8 cellular contexts compared by ENCODE assay signal in the genomic region with DNA sequence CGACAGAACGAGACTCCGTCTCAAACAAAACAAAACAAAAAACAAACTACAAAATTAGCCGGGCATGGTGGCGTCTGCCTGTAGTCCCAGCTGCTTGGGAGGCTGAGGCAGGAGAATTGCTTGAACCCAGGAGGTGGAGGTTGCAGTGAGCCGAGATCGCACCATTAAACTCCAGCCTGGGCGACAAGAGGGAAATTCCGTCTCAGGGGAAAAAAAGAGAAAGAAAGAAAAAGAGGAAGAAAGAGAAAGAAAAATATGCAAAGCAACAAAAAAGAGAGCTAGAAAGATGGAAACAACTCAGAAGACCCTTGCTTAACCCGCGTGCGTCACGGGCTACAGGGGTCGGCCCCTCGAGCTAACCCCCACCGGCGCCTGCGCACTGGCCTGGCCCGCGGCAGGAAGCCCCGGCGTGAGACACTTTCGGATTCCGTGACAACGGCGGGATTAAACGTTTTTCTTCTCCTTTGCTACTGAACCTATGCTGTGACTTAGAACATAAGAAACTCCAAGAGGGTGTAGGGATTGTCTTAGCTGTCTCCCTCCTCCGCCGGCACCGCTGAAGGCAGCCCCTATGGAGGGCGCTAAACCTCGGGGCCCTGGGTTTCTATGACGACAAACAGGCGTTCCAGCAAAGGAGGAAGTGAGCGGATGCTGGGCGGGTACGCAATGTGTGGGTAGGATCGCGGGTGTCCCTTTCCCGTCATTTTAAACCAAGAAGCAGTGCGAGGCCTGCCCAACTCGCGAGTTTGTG. TPM values are rescaled to one million over a fixed set of nuclear protein-coding genes. Genes with fewer than 3 reads are reported as not detected.
A peak's percentile ranks its signal among the peaks of the same experiment; 100 is the strongest.
DNase-seq lines count a peak whose midpoint lies in the region; ATAC-seq, FAIRE-seq and TF ChIP-seq lines count a peak whose summit lies in the region.

A gene with protein sequence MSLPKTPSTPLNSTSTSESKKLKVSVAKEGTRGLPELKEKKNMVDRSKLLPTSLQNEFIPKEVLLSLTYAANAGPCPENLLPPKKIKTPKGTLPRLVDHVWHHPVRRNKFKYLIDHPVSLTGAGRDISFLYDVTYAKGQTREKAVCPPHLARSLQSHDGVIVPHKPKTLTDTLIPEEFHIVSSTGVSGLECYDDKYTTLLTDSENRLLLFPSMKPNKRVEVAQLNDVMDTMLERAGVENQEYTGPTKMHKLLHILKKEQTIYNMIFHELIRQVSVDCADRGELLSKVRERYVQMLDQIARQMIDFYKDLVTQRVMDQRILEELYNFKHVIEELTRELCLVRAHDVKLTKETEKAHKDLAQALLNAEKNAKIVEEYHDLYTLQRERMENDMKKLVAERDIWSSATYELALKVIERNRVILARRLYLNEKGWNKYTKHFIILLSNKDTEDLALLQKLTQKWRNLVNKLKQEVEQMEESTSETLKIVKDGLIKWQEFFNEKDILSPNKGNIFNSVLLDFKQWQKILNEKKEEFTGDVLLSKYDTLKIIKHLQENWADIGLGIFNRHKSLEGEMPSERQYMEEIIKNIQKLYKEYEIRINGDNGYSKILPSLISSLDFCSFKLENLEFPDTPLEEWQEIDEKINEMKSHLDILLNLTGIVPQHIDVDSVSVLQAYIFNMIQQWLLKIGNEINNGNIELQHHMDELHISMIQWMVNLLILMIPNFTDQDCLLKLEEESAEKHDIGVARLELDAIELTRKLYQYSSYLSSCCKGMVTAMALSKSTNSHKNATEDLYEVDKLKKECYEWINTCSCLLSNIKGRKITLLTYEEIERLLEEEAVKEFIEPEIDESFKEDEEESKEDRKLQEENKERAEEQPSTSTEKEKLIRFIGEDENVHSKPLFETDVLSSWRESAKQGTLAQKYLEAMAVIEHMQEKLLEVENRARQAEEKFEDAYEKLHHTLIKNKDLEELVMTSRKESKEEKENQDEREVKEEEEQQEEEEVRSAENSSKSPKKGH (plus strand): TSS at position 630 of the 751 bp plus-strand sequence. CDS start 539 bp downstream, outside the sequence.

- H3K4me1 ChIP-seq in H1 (replicated peaks in 1 of 4; ENCODE audit: control insufficient read depth in 3 of 4, insufficient read depth in 4 of 4, low read length in 3 of 4) (no peaks in the 10 kb centered on the region), mesendoderm (ENCODE audit: control insufficient read depth, low read depth, low read length) (no peaks in the 10 kb centered on the region)

- TF ChIP-seq EP300 in H1 (IDR thresholded peaks at IDR 0.05; ENCODE audit: borderline replicate concordance in 1 of 2, low read depth in 2 of 2, low read length in 2 of 2) = no peak

- TF ChIP-seq RAD21 in H1 (IDR thresholded peaks at IDR 0.05 in 1 of 2, conservative IDR thresholded peaks at IDR 0.05 in 1 of 2; ENCODE audit: low read depth in 2 of 2, low read length in 2 of 2) = no peak; a peak in 1 of 4 replicates

- H3K36me3 ChIP-seq in H1 (ENCODE audit: control insufficient read depth in 2 of 4, insufficient read depth in 4 of 4, low read length in 3 of 4) = no peaks in the 10 kb centered on the region
- no peaks in the 10 kb centered on the region for H3K36me3 ChIP-seq in mesendoderm (ENCODE audit: control insufficient read depth, insufficient read depth, low read length)

- H2BK12ac ChIP-seq in H1 (ENCODE audit: low read depth, low read length) = peak within 1 kb of the TSS; percentile 68; the same call in 1 of the 2 replicates

- H3K9me3 ChIP-seq in H1 (ENCODE audit: insufficient read depth in 2 of 2, low read depth in 1 of 2, low read length in 1 of 2) = no peaks in the 10 kb centered on the region

- H3K79me2 ChIP-seq in H1 (ENCODE audit: control insufficient read depth in 1 of 2, insufficient read depth in 2 of 2, low read length in 2 of 2) (no peaks in the 10 kb centered on the region), mesendoderm (ENCODE audit: control insufficient read depth, insufficient read depth, low read length) (no peaks in the 10 kb centered on the region)

- H2AK5ac ChIP-seq in H1 (ENCODE audit: low read depth, low read length) = no peak within 1 kb of the TSS
- H2AK5ac ChIP-seq in mesendoderm (ENCODE audit: low read length) = no peak within 1 kb of the TSS

- peak in 1 of 2 experiments; percentile 51; a peak in 1 of 3 replicates for TF ChIP-seq POLR2A in H1 (IDR thresholded peaks at IDR 0.05; ENCODE audit: control extremely low read depth in 1 of 2, low read depth in 2 of 2, low read length in 2 of 2)

- H2AFZ ChIP-seq in H1 (ENCODE audit: low read length) = peak within 1 kb of the TSS; percentile 96

- H3K79me1 ChIP-seq in H1 (ENCODE audit: low read depth, low read length) = no peaks in the 10 kb centered on the region
- H3K79me1 ChIP-seq in mesendoderm (ENCODE audit: low read length) = no peaks in the 10 kb centered on the region

- H2BK15ac ChIP-seq in H1 (ENCODE audit: low read length) = peak within 1 kb of the TSS; percentile 40; the same call in 1 of the 2 replicates
- H2BK15ac ChIP-seq in mesendoderm (replicated peaks; ENCODE audit: low read depth) = no peak within 1 kb of the TSS

- H2BK20ac ChIP-seq in H1 (ENCODE audit: low read length) = no peak within 1 kb of the TSS

- TF ChIP-seq CTCF in H1 (IDR thresholded peaks at IDR 0.05; ENCODE audit: control extremely low read depth in 1 of 3, insufficient read depth in 1 of 3, low read depth in 1 of 3, low read length in 3 of 3) = peak in 1 of 3 experiments; percentile 7; a peak in 1 of 4 replicates

- H3K14ac ChIP-seq in H1 (ENCODE audit: insufficient read length) = no peak within 1 kb of the TSS

- no peaks in the 10 kb centered on the region for H4K20me1 ChIP-seq in H1 (replicated peaks in 1 of 2; ENCODE audit: control insufficient read depth in 1 of 2, insufficient read depth in 2 of 2, low read length in 2 of 2)

- H4K5ac ChIP-seq in H1 (ENCODE audit: insufficient read length, low read depth, low read length) = peak within 1 kb of the TSS; percentile 75
- no peak within 1 kb of the TSS for H4K5ac ChIP-seq in mesendoderm (ENCODE audit: low read length)

- H3K4me3 ChIP-seq in H1 (ENCODE audit: extremely low read depth in 1 of 4, insufficient read depth in 2 of 4, low read depth in 3 of 4, low read length in 4 of 4) = peak within 1 kb of the TSS; percentile 83 to 91 (median 87)
- H3K4me3 ChIP-seq in mesendoderm (ENCODE audit: low read length) = peak within 1 kb of the TSS; percentile 93

- H3K18ac ChIP-seq in H1 (ENCODE audit: extremely low read depth, low read length) (peak within 1 kb of the TSS; percentile 53), mesendoderm (ENCODE audit: low read length) (no peak within 1 kb of the TSS)

- no peaks in the 10 kb centered on the region; the same call in 1 of the 2 replicates for H3K23me2 ChIP-seq in H1 (ENCODE audit: low read depth, low read length)

- H3K27ac ChIP-seq in H1 (ENCODE audit: low read depth, low read length) = peak within 1 kb of the TSS; percentile 86
- peak within 1 kb of the TSS; percentile 53 for H3K27ac ChIP-seq in mesendoderm (ENCODE audit: low read depth, low read length)

- H3K4me2 ChIP-seq in H1 (ENCODE audit: insufficient read depth in 1 of 2, low read depth in 2 of 2, low read length in 2 of 2) (peak within 1 kb of the TSS; percentile 71 to 76), mesendoderm (ENCODE audit: low read length) (peak within 1 kb of the TSS; percentile 70)

- CTCF ChIA-PET in H1 (lab: Charles Lee; ENCODE audit: partially characterized antibody) = interaction anchor here (0.6 to 5.8 kb wide), 5 partner anchors 12 to 313 kb away, joined by 3 to 34 read pairs (median 4); a partner anchor contains a TSS

- POLR2A ChIA-PET in H1 (lab: Charles Lee; ENCODE audit: partially characterized antibody) = interaction anchor here (0.5 to 1.2 kb wide), 2 partner anchors 15 to 255 kb away, joined by 3 read pairs; no protein-coding TSS in a partner anchor

- no peak within 1 kb of the TSS for H4K91ac ChIP-seq in H1 (replicated peaks; ENCODE audit: insufficient read length, low read length)

- H4K8ac ChIP-seq in H1 (ENCODE audit: extremely low read depth, insufficient read depth, low read length) = peak within 1 kb of the TSS; percentile 58; the same call in 1 of the 2 replicates
- no peak within 1 kb of the TSS for H4K8ac ChIP-seq in mesendoderm (ENCODE audit: low read depth, low read length)

- H3K27me3 ChIP-seq in H1 (replicated peaks in 1 of 4; ENCODE audit: control insufficient read depth in 3 of 4, extremely low read depth in 1 of 4, insufficient read depth in 3 of 4, low read length in 3 of 4) (no peaks in the 10 kb centered on the region), mesendoderm (ENCODE audit: insufficient read depth, low read length, poor library complexity) (no peaks in the 10 kb centered on the region)

- no peak within 1 kb of the TSS for H2BK120ac ChIP-seq in H1 (replicated peaks; ENCODE audit: low read depth, low read length)
- H2BK120ac ChIP-seq in mesendoderm (ENCODE audit: low read depth, low read length) = peak within 1 kb of the TSS; percentile 35

- no peak for FAIRE-seq in H1 (lab: Jason Lieb, UNC)

- 15% methylated on average over 42 of the region's 43 CpGs; no CpG with 5 or more reads in 1 of the 2 experiments for WGBS in H1 (ENCODE audit: extremely low coverage in 1 of 2, insufficient coverage in 1 of 2, insufficient read length in 1 of 2, insufficient replicate concordance in 2 of 2, low coverage in 1 of 2, low lambda C conversion rate in 2 of 2, missing lambda C conversion rate in 1 of 2), 2 experiments
- WGBS in mesendoderm (ENCODE audit: extremely low coverage, insufficient coverage, low lambda C conversion rate) = no CpG with 5 or more reads among the region's 43 CpGs

- peak; percentile 88 for DNase-seq in COLO668 (lab: John Stamatoyannopoulos, UW; ENCODE audit: unreplicated experiment)
- peak; percentile 45 for DNase-seq in HS-27A (ENCODE audit: low read depth)
- peak; percentile 84 for DNase-seq in NK-92 treated with Interleukin-12 subunit alpha and Interleukin-12 subunit beta, amount 100 ng/mL, for 24 hours (lab: John Stamatoyannopoulos, UW)
- DNase-seq in activated CD8-positive, alpha-beta memory T cell treated with anti-CD3 and anti-CD28 coated beads for 4 hours (ENCODE audit: low read depth in 2 of 2) = peak; percentile 76 to 85
- peak; percentile 5 to 87 for DNase-seq in H1 (ENCODE audit: low read depth in 1 of 2, low spot score in 2 of 2)
- peak; percentile 89 for DNase-seq in mesendoderm
- peak; percentile 83 for DNase-seq in stimulated activated CD8-positive, alpha-beta memory T cell treated with anti-CD3 and anti-CD28 coated beads, Interleukin-15, amount 100 ng/mL, for 1 hour (ENCODE audit: low read depth)

- H3K9ac ChIP-seq in H1 (replicated peaks in 1 of 4; ENCODE audit: extremely low read depth in 1 of 4, low read depth in 3 of 4, low read length in 3 of 4) (peak within 1 kb of the TSS; percentile 52 to 90 (median 74)), mesendoderm (ENCODE audit: low read length) (peak within 1 kb of the TSS; percentile 74)

- no peak within 1 kb of the TSS for H3K4ac ChIP-seq in H1 (replicated peaks; ENCODE audit: insufficient read length, low read depth, low read length)
- H3K4ac ChIP-seq in mesendoderm (ENCODE audit: low read depth, low read length) = peak within 1 kb of the TSS; percentile 88

- H3K56ac ChIP-seq in H1 (replicated peaks; ENCODE audit: insufficient read length, low read depth, low read length) (peak within 1 kb of the TSS; percentile 74), mesendoderm (ENCODE audit: low read length) (peak within 1 kb of the TSS; percentile 86)

- H3K23ac ChIP-seq in H1 (ENCODE audit: insufficient read length) (no peak within 1 kb of the TSS), mesendoderm (ENCODE audit: low read length) (no peak within 1 kb of the TSS)

- peak; percentile 81 for ATAC-seq in GM19468 (IDR thresholded peaks at IDR 0.05; ENCODE audit: extremely low read depth, unreplicated experiment)

- peak within 1 kb of the TSS; percentile 76; the same call in 1 of the 2 replicates for H2BK5ac ChIP-seq in H1 (ENCODE audit: low read depth, low read length)
- no peak within 1 kb of the TSS for H2BK5ac ChIP-seq in mesendoderm (ENCODE audit: low read length)

RNA-seq across cellular contexts. Expression of the gene that starts here (rescaled TPM):
- total RNA-seq in H1 (2021; fragmentation: NEBNext Ultra II Directional; extraction: Animal tissue kit (Norgen Biotek cat#: 25700)) = 0.38 and 0.61 TPM in 2 replicates
- polyA plus RNA-seq in H1 (2011; rRNA removed) = not detected in 2 replicates
- polyA plus RNA-seq in H1 (2011; cell fraction: cytosol; rRNA removed) = not detected
- polyA plus RNA-seq in H1 (2011; cell fraction: nucleus; rRNA removed) = not detected
- 0.17 TPM in 1 of 4 replicates, not detected in the others for polyA plus RNA-seq in H1 (2012, experiment 1 of 2)
- not detected for polyA plus RNA-seq in H1 (2012, experiment 2 of 2)
- polyA plus RNA-seq in H1 (2013, experiment 1 of 2) = 0.12 TPM
- 0.26 TPM for polyA plus RNA-seq in H1 (2013, experiment 2 of 2)
- polyA minus RNA-seq in H1 (2011; rRNA and poly(A)+ RNA removed) = 0.13 and 0.32 TPM in 2 replicates
- not detected for polyA minus RNA-seq in H1 (2011; cell fraction: cytosol; rRNA and poly(A)+ RNA removed)
- polyA minus RNA-seq in H1 (2011; cell fraction: nucleus; rRNA and poly(A)+ RNA removed) = 0.50 TPM
- polyA plus RNA-seq in mesendoderm (2013, experiment 1 of 2) = 0.18 TPM
- polyA plus RNA-seq in mesendoderm (2013, experiment 2 of 2) = 0.03 TPM

Comparison
In these comparisons a context has a peak if more than half of its experiments do, and no peak if none do; other contexts are left out.
1. Peak in every context shown above with its lines: DNase-seq, ATAC-seq, H3K4me3 ChIP-seq and H3K27ac ChIP-seq.
2. Peak in DNase-seq, H3K4me3 ChIP-seq, H3K27ac ChIP-seq, H3K9ac ChIP-seq and H3K4me2 ChIP-seq in H1; RNA of the gene not detected or under 1 TPM.